Comparison of ENCODE assay signal across 9 cellular contexts in genomic region chr4:6087669-6088068, GRCh38.
DNase-seq lines count a peak whose midpoint lies in the region; ATAC-seq and TF ChIP-seq lines count a peak whose summit lies in the region.
"Had no signal": no experiment of that assay in that cellular context is flagged by ENCODE, and none has a peak within 500 bp of the region (broad histone marks: within the 10 kb centered on the region; RNA-seq: fewer than 3 reads in every experiment).

No MANE protein-coding gene starts in this region.

- peaks cover 8% of the 10 kb centered on the region for H3K4me1 ChIP-seq in CD8-positive, alpha-beta memory T cell (ENCODE audit: insufficient read depth, low read length)

- H3K9me3 Mint-ChIP-seq in HFFc6, result peaks cover 70% of the 10 kb centered on the region
- no peaks in the 10 kb centered on the region for H3K9me3 Mint-ChIP-seq in CD8-positive, alpha-beta memory T cell
- H3K9me3 Mint-ChIP-seq: activated naive CD4-positive, alpha-beta T cell treated with anti-CD3 and anti-CD28 coated beads, Interleukin-2, amount 50 U/mL, for 24 hours had no signal

- ATAC-seq in left cardiac atrium (peak in 1 of 2 donors; percentile 40), GM21423 (IDR thresholded peaks at IDR 0.05; ENCODE audit: unreplicated experiment) (no peak), GM21825 (IDR thresholded peaks at IDR 0.05; ENCODE audit: unreplicated experiment) (no peak)

- CTCF ChIA-PET in AG04450 (lab: Charles Lee), result interaction anchor here (2.9 kb wide), 1 partner anchor 89 kb away, joined by 15 read pairs; no protein-coding TSS in a partner anchor
- CTCF ChIA-PET in CD8-positive, alpha-beta memory T cell (lab: Charles Lee), result no interaction called here

- H3K27ac ChIP-seq in AG04450 (ENCODE audit: low read depth, low read length), result no peak overlapping the region
- H3K27ac ChIP-seq in CD8-positive, alpha-beta memory T cell (ENCODE audit: low read depth, low read length), result no peak overlapping the region

- no peak overlapping the region for H3K4me3 Mint-ChIP-seq in HFFc6
- no peak overlapping the region for H3K4me3 Mint-ChIP-seq in CD8-positive, alpha-beta memory T cell
- H3K4me3 Mint-ChIP-seq: activated naive CD4-positive, alpha-beta T cell treated with anti-CD3 and anti-CD28 coated beads, Interleukin-2, amount 50 U/mL, for 24 hours had no signal

- DNase-seq in AG04450 (ENCODE audit: low read depth, low spot score), result no peak
- no peak for DNase-seq in HFFc6
- peak; percentile 30 for DNase-seq in RPMI7951 (ENCODE audit: low read depth)
- DNase-seq in left cardiac atrium, result peak; percentile 36
- DNase-seq in CD8-positive, alpha-beta memory T cell, result no peak
- DNase-seq in epidermal melanocyte (ENCODE audit: insufficient read length, low spot score), result no peak

- no peaks in the 10 kb centered on the region for H3K36me3 ChIP-seq in CD8-positive, alpha-beta memory T cell (ENCODE audit: insufficient read depth, low read length)

- H3K27ac Mint-ChIP-seq in HFFc6, result no peak overlapping the region
- H3K27ac Mint-ChIP-seq in CD8-positive, alpha-beta memory T cell, result peak overlapping the region in 2 of 8 donors; percentile 14 to 23
- H3K27ac Mint-ChIP-seq: activated naive CD4-positive, alpha-beta T cell treated with anti-CD3 and anti-CD28 coated beads, Interleukin-2, amount 50 U/mL, for 24 hours had no signal

- no peaks in the 10 kb centered on the region for H3K4me1 Mint-ChIP-seq in HFFc6 (ENCODE audit: low read depth)
- peaks cover 18 to 26% (median 24%) of the 10 kb centered on the region in 3 donors for H3K4me1 Mint-ChIP-seq in CD8-positive, alpha-beta memory T cell

- H3K27me3 ChIP-seq in AG04450 (ENCODE audit: control insufficient read depth, insufficient read depth, low read length), result no peaks in the 10 kb centered on the region
- no peaks in the 10 kb centered on the region for H3K27me3 ChIP-seq in CD8-positive, alpha-beta memory T cell (ENCODE audit: insufficient read depth, low read length, poor library complexity, severe bottlenecking)

- TF ChIP-seq CTCF in AG04450 (IDR thresholded peaks at IDR 0.05; ENCODE audit: low read depth, low read length), result peak; percentile 42
- TF ChIP-seq CTCF in HFFc6 (IDR thresholded peaks at IDR 0.05), result peak; percentile 37; the same call in 1 of the 2 replicates

- H3K4me3 ChIP-seq in AG04450 (ENCODE audit: low read depth, low read length), result no peak overlapping the region
- no peak overlapping the region for H3K4me3 ChIP-seq in CD8-positive, alpha-beta memory T cell (ENCODE audit: low read length)

- POLR2A ChIA-PET in AG04450 (lab: Yijun Ruan, JAX), result no interaction called here
- POLR2A ChIA-PET in CD8-positive, alpha-beta memory T cell (lab: Charles Lee), result no interaction called here

- no peaks in the 10 kb centered on the region for H3K36me3 Mint-ChIP-seq in HFFc6 (ENCODE audit: low read depth)
- peaks cover 3 to 16% (median 7%) of the 10 kb centered on the region in 3 donors for H3K36me3 Mint-ChIP-seq in CD8-positive, alpha-beta memory T cell
- H3K36me3 Mint-ChIP-seq: activated naive CD4-positive, alpha-beta T cell treated with anti-CD3 and anti-CD28 coated beads, Interleukin-2, amount 50 U/mL, for 24 hours had no signal

- H3K9me3 ChIP-seq in AG04450 (ENCODE audit: control insufficient read depth, insufficient read depth, low read length), result no peaks in the 10 kb centered on the region; the same call in 1 of the 2 replicates
- no peaks in the 10 kb centered on the region for H3K9me3 ChIP-seq in CD8-positive, alpha-beta memory T cell (ENCODE audit: low read length)

- intact Hi-C loops in left cardiac atrium (cut with DNase I), result loop anchor here in 1 of 2 donors (2.0 kb wide), 1 partner anchor 89 kb away; no protein-coding TSS in a partner anchor

- peaks cover 3% of the 10 kb centered on the region for H3K27me3 Mint-ChIP-seq in HFFc6 (ENCODE audit: insufficient read depth)
- H3K27me3 Mint-ChIP-seq in CD8-positive, alpha-beta memory T cell, result no peaks in the 10 kb centered on the region
- H3K27me3 Mint-ChIP-seq: activated naive CD4-positive, alpha-beta T cell treated with anti-CD3 and anti-CD28 coated beads, Interleukin-2, amount 50 U/mL, for 24 hours had no signal

Comparison
In these comparisons a context has a peak if more than half of its experiments do, and no peak if none do; other contexts are left out.
1. DNase-seq: peak in RPMI7951 (single experiment) and left cardiac atrium (single experiment); none in AG04450 (single experiment), HFFc6 (single experiment), CD8-positive, alpha-beta memory T cell (0 of 5) and epidermal melanocyte (single experiment).